8 cellular contexts compared by ENCODE assay signal in genomic region chr4:182975806-182976205, GRCh38. TPM values are rescaled to one million over a fixed set of nuclear protein-coding genes. Genes with fewer than 3 reads are reported as not detected.
A peak's percentile ranks its signal among the peaks of the same experiment; 100 is the strongest.
DNase-seq lines count a peak whose midpoint lies in the region; ATAC-seq and TF ChIP-seq lines count a peak whose summit lies in the region.

No MANE protein-coding gene starts in this region.

- peaks cover 27% of the 10 kb centered on the region for H3K4me1 Mint-ChIP-seq in activated T-helper 2 cell treated with anti-CD3 and anti-CD28 coated beads, Interferon-gamma antibody, Interleukin-2, Interleukin-4, amounts not matched to agents 10 μg/mL and 5 μg/mL and 100 μg/mL, durations not matched to agents 14 hours and 24 hours and 36 hours (ENCODE audit: low read depth)
- H3K4me1 Mint-ChIP-seq in Caco-2 (ENCODE audit: low read depth, unreplicated experiment), result no peaks in the 10 kb centered on the region

- H3K9me3 ChIP-seq in skeletal muscle satellite cell (replicated peaks; ENCODE audit: low read length), result no peaks in the 10 kb centered on the region
- H3K9me3 ChIP-seq in Caco-2, result no peaks in the 10 kb centered on the region

- peak overlapping the region; percentile 12 for H3K9ac ChIP-seq in skeletal muscle satellite cell (ENCODE audit: low read depth, low read length)

- no TSS peak for BruUV-seq in Caco-2 (replicated peaks; lab: Mats Ljungman, UMichigan)

- H3K27me3 Mint-ChIP-seq in activated T-helper 2 cell treated with anti-CD3 and anti-CD28 coated beads, Interferon-gamma antibody, Interleukin-2, Interleukin-4, amounts not matched to agents 10 μg/mL and 5 μg/mL and 100 μg/mL, durations not matched to agents 14 hours and 24 hours and 36 hours (ENCODE audit: low read depth), result peaks cover 5% of the 10 kb centered on the region
- peaks cover 2% of the 10 kb centered on the region for H3K27me3 Mint-ChIP-seq in Caco-2 (ENCODE audit: insufficient read depth, unreplicated experiment)

- peak overlapping the region; percentile 92 for H3K27ac Mint-ChIP-seq in activated T-helper 2 cell treated with anti-CD3 and anti-CD28 coated beads, Interferon-gamma antibody, Interleukin-2, Interleukin-4, amounts not matched to agents 10 μg/mL and 5 μg/mL and 100 μg/mL, durations not matched to agents 14 hours and 24 hours and 36 hours
- H3K27ac Mint-ChIP-seq in Caco-2 (ENCODE audit: unreplicated experiment), result no peak overlapping the region

- POLR2A ChIA-PET in Caco-2 (lab: Charles Lee), result no interaction called here

- H3K4me2 ChIP-seq in skeletal muscle satellite cell (ENCODE audit: low read length), result peak overlapping the region; percentile 45

- H3K9me3 Mint-ChIP-seq in activated T-helper 2 cell treated with anti-CD3 and anti-CD28 coated beads, Interferon-gamma antibody, Interleukin-2, Interleukin-4, amounts not matched to agents 10 μg/mL and 5 μg/mL and 100 μg/mL, durations not matched to agents 14 hours and 24 hours and 36 hours, result no peaks in the 10 kb centered on the region
- H3K9me3 Mint-ChIP-seq in Caco-2 (ENCODE audit: unreplicated experiment), result no peaks in the 10 kb centered on the region

- H3K27me3 ChIP-seq in skeletal muscle satellite cell (ENCODE audit: control insufficient read depth, insufficient read depth, low read length) (no peaks in the 10 kb centered on the region), Caco-2 (replicated peaks; ENCODE audit: control insufficient read depth, insufficient read depth, low read length) (no peaks in the 10 kb centered on the region)

- ATAC-seq in GM19023 (IDR thresholded peaks at IDR 0.05; ENCODE audit: unreplicated experiment) (peak; percentile 44), HG03354 (IDR thresholded peaks at IDR 0.05; ENCODE audit: poor library complexity, severe bottlenecking, unreplicated experiment) (peak; percentile 76), GM19328 (IDR thresholded peaks at IDR 0.05; ENCODE audit: unreplicated experiment) (no peak)

- H3K36me3 ChIP-seq in skeletal muscle satellite cell (ENCODE audit: insufficient read depth, low read length) (no peaks in the 10 kb centered on the region), Caco-2 (ENCODE audit: control insufficient read depth, insufficient read depth, low read length) (no peaks in the 10 kb centered on the region)

- H3K4me3 ChIP-seq in skeletal muscle satellite cell (ENCODE audit: low read length) (no peak overlapping the region), Caco-2 (ENCODE audit: low read depth, low read length) (no peak overlapping the region)

- CTCF ChIA-PET in Caco-2 (lab: Charles Lee), result interaction anchor here (0.7 kb wide), 1 partner anchor 200 kb away, joined by 5 read pairs; no protein-coding TSS in a partner anchor

- peak overlapping the region; percentile 41 for H3K4me3 Mint-ChIP-seq in activated T-helper 2 cell treated with anti-CD3 and anti-CD28 coated beads, Interferon-gamma antibody, Interleukin-2, Interleukin-4, amounts not matched to agents 10 μg/mL and 5 μg/mL and 100 μg/mL, durations not matched to agents 14 hours and 24 hours and 36 hours (ENCODE audit: low read depth)
- H3K4me3 Mint-ChIP-seq in Caco-2 (ENCODE audit: unreplicated experiment), result no peak overlapping the region

- no peaks in the 10 kb centered on the region for H3K36me3 Mint-ChIP-seq in activated T-helper 2 cell treated with anti-CD3 and anti-CD28 coated beads, Interferon-gamma antibody, Interleukin-2, Interleukin-4, amounts not matched to agents 10 μg/mL and 5 μg/mL and 100 μg/mL, durations not matched to agents 14 hours and 24 hours and 36 hours (ENCODE audit: low read depth)
- H3K36me3 Mint-ChIP-seq in Caco-2 (ENCODE audit: insufficient read depth, unreplicated experiment), result no peaks in the 10 kb centered on the region

- DNase-seq in AG08396 (ENCODE audit: low spot score) (peak; percentile 36), inferior parietal cortex (ENCODE audit: extremely low spot score) (no peak), Caco-2 (no peak)
- peak; percentile 10 for DNase-seq in activated T-helper 2 cell treated with anti-CD3 and anti-CD28 coated beads, Interferon-gamma antibody, Interleukin-2, Interleukin-4, amounts not matched to agents 10 μg/mL and 5 μg/mL and 100 μg/mL, durations not matched to agents 14 hours and 24 hours and 36 hours (ENCODE audit: low spot score)

- no peak for TF ChIP-seq CTCF in Caco-2 (IDR thresholded peaks at IDR 0.05; ENCODE audit: insufficient read depth in 1 of 2, low read depth in 1 of 2, low read length in 1 of 2, severe bottlenecking in 1 of 2, unreplicated experiment in 1 of 2)

- intact Hi-C loops in activated T-helper 2 cell treated with anti-CD3 and anti-CD28 coated beads, Interferon-gamma antibody, Interleukin-2, Interleukin-4, amounts not matched to agents 10 μg/mL and 5 μg/mL and 100 μg/mL, durations not matched to agents 14 hours and 24 hours and 36 hours (cut with micrococcal nuclease), result loop anchor here (2.0 kb wide), 2 partner anchors 57 to 209 kb away; no protein-coding TSS in a partner anchor
- intact Hi-C loops in Caco-2 (cut with micrococcal nuclease; ENCODE audit: unreplicated experiment), result no loop called here

- H3K4me1 ChIP-seq in skeletal muscle satellite cell (ENCODE audit: control insufficient read depth, insufficient read depth, low read length) (peaks cover 18% of the 10 kb centered on the region), Caco-2 (no peaks in the 10 kb centered on the region)

RNA-seq across cellular contexts. Expression of gene DCTD, which starts 58.6 kb away (rescaled TPM):
- 121 and 133 TPM in 2 replicates for total RNA-seq in activated T-helper 2 cell treated with anti-CD3 and anti-CD28 coated beads, Interferon-gamma antibody, Interleukin-2, Interleukin-4, amounts not matched to agents 10 μg/mL and 5 μg/mL and 100 μg/mL, durations not matched to agents 14 hours and 24 hours and 36 hours
- total RNA-seq in skeletal muscle satellite cell (2012; rRNA removed), result 81.1 and 83.0 TPM in 2 replicates
- 70.9 and 79.0 TPM in 2 replicates for total RNA-seq in Caco-2 (2022)

Comparison
In these comparisons a context has a peak if more than half of its experiments do, and no peak if none do; other contexts are left out.
1. DNase-seq: peak in AG08396 (single experiment) and activated T-helper 2 cell treated with anti-CD3 and anti-CD28 coated beads, Interferon-gamma antibody, Interleukin-2, Interleukin-4, amounts not matched to agents 10 μg/mL and 5 μg/mL and 100 μg/mL, durations not matched to agents 14 hours and 24 hours and 36 hours (single experiment); none in inferior parietal cortex (single experiment) and Caco-2 (0 of 2).